Comparison of ENCODE assay signal across 1 cellular context in the genomic region with DNA sequence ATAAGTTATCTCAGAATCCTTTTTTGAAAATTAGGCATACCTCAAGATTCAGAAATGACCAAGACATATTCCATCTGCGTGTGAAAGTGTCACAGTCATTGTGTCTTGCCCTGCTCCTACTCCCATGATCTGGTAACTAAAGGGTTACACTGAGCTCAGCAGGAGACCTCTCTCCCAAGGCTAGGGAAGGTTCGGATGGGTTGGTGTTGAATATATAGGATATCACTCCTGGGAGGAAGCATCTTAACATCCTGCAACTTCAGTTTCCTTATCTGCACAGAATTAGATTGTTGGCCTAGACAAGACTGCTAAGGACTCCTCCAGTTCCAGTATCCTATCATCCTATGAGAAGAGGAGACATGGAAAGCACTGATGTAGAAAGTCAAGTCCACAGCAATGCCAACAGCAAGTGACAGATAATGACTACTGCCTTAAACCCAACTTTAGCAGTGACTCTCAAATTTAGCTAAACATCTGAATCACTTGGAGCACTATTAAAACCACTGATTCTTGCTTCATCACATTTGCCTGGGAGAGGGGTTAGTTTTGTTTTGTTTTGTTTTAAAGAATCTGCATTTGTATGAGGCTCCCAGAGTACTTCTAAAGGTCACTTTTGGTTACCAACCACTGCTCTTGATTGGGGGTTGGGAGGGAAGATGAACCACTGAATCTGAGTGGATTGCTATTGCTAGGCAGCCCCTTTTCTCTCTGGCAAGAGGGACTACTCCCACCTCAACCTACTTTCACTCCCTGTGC.
TF ChIP-seq lines count a peak whose summit lies in the region.

No MANE protein-coding gene starts in this region.

TF ChIP-seq in GM23338, 12 proteins besides CTCF, POLR2A, EP300 and RAD21 (continued from another document):
- TF ChIP-seq, protein P1, sequence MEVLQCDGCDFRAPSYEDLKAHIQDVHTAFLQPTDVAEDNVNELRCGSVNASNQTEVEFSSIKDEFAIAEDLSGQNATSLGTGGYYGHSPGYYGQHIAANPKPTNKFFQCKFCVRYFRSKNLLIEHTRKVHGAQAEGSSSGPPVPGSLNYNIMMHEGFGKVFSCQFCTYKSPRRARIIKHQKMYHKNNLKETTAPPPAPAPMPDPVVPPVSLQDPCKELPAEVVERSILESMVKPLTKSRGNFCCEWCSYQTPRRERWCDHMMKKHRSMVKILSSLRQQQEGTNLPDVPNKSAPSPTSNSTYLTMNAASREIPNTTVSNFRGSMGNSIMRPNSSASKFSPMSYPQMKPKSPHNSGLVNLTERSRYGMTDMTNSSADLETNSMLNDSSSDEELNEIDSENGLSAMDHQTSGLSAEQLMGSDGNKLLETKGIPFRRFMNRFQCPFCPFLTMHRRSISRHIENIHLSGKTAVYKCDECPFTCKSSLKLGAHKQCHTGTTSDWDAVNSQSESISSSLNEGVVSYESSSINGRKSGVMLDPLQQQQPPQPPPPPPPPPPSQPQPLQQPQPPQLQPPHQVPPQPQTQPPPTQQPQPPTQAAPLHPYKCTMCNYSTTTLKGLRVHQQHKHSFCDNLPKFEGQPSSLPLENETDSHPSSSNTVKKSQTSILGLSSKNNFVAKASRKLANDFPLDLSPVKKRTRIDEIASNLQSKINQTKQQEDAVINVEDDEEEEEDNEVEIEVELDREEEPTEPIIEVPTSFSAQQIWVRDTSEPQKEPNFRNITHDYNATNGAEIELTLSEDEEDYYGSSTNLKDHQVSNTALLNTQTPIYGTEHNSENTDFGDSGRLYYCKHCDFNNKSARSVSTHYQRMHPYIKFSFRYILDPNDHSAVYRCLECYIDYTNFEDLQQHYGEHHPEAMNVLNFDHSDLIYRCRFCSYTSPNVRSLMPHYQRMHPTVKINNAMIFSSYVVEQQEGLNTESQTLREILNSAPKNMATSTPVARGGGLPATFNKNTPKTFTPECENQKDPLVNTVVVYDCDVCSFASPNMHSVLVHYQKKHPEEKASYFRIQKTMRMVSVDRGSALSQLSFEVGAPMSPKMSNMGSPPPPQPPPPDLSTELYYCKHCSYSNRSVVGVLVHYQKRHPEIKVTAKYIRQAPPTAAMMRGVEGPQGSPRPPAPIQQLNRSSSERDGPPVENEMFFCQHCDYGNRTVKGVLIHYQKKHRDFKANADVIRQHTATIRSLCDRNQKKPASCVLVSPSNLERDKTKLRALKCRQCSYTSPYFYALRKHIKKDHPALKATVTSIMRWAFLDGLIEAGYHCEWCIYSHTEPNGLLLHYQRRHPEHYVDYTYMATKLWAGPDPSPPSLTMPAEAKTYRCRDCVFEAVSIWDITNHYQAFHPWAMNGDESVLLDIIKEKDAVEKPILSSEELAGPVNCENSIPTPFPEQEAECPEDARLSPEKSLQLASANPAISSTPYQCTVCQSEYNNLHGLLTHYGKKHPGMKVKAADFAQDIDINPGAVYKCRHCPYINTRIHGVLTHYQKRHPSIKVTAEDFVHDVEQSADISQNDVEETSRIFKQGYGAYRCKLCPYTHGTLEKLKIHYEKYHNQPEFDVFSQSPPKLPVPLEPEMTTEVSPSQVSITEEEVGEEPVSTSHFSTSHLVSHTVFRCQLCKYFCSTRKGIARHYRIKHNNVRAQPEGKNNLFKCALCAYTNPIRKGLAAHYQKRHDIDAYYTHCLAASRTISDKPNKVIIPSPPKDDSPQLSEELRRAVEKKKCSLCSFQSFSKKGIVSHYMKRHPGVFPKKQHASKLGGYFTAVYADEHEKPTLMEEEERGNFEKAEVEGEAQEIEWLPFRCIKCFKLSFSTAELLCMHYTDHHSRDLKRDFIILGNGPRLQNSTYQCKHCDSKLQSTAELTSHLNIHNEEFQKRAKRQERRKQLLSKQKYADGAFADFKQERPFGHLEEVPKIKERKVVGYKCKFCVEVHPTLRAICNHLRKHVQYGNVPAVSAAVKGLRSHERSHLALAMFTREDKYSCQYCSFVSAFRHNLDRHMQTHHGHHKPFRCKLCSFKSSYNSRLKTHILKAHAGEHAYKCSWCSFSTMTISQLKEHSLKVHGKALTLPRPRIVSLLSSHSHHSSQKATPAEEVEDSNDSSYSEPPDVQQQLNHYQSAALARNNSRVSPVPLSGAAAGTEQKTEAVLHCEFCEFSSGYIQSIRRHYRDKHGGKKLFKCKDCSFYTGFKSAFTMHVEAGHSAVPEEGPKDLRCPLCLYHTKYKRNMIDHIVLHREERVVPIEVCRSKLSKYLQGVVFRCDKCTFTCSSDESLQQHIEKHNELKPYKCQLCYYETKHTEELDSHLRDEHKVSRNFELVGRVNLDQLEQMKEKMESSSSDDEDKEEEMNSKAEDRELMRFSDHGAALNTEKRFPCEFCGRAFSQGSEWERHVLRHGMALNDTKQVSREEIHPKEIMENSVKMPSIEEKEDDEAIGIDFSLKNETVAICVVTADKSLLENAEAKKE (CRISPR knock-in tag; IDR thresholded peaks at IDR 0.05): no peak
- no peak for TF ChIP-seq NANOG (IDR thresholded peaks at IDR 0.05; ENCODE audit: borderline replicate concordance)
- TF ChIP-seq JUNB (IDR thresholded peaks at IDR 0.05; ENCODE audit: unreplicated experiment): no peak
- TF ChIP-seq, protein P2, sequence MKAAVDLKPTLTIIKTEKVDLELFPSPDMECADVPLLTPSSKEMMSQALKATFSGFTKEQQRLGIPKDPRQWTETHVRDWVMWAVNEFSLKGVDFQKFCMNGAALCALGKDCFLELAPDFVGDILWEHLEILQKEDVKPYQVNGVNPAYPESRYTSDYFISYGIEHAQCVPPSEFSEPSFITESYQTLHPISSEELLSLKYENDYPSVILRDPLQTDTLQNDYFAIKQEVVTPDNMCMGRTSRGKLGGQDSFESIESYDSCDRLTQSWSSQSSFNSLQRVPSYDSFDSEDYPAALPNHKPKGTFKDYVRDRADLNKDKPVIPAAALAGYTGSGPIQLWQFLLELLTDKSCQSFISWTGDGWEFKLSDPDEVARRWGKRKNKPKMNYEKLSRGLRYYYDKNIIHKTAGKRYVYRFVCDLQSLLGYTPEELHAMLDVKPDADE (IDR thresholded peaks at IDR 0.05): no peak
- TF ChIP-seq, protein P3, sequence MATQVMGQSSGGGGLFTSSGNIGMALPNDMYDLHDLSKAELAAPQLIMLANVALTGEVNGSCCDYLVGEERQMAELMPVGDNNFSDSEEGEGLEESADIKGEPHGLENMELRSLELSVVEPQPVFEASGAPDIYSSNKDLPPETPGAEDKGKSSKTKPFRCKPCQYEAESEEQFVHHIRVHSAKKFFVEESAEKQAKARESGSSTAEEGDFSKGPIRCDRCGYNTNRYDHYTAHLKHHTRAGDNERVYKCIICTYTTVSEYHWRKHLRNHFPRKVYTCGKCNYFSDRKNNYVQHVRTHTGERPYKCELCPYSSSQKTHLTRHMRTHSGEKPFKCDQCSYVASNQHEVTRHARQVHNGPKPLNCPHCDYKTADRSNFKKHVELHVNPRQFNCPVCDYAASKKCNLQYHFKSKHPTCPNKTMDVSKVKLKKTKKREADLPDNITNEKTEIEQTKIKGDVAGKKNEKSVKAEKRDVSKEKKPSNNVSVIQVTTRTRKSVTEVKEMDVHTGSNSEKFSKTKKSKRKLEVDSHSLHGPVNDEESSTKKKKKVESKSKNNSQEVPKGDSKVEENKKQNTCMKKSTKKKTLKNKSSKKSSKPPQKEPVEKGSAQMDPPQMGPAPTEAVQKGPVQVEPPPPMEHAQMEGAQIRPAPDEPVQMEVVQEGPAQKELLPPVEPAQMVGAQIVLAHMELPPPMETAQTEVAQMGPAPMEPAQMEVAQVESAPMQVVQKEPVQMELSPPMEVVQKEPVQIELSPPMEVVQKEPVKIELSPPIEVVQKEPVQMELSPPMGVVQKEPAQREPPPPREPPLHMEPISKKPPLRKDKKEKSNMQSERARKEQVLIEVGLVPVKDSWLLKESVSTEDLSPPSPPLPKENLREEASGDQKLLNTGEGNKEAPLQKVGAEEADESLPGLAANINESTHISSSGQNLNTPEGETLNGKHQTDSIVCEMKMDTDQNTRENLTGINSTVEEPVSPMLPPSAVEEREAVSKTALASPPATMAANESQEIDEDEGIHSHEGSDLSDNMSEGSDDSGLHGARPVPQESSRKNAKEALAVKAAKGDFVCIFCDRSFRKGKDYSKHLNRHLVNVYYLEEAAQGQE (IDR thresholded peaks at IDR 0.05; ENCODE audit: unreplicated experiment): no peak
- no peak for TF ChIP-seq EZH2phosphoT487 (IDR thresholded peaks at IDR 0.05; ENCODE audit: unreplicated experiment)
- TF ChIP-seq ZNF114 (CRISPR knock-in tag; IDR thresholded peaks at IDR 0.05): no peak
- TF ChIP-seq POLR2AphosphoS5 (IDR thresholded peaks at IDR 0.05; ENCODE audit: low read depth): no peak
